8 cellular contexts compared by ENCODE assay signal in the genomic region with DNA sequence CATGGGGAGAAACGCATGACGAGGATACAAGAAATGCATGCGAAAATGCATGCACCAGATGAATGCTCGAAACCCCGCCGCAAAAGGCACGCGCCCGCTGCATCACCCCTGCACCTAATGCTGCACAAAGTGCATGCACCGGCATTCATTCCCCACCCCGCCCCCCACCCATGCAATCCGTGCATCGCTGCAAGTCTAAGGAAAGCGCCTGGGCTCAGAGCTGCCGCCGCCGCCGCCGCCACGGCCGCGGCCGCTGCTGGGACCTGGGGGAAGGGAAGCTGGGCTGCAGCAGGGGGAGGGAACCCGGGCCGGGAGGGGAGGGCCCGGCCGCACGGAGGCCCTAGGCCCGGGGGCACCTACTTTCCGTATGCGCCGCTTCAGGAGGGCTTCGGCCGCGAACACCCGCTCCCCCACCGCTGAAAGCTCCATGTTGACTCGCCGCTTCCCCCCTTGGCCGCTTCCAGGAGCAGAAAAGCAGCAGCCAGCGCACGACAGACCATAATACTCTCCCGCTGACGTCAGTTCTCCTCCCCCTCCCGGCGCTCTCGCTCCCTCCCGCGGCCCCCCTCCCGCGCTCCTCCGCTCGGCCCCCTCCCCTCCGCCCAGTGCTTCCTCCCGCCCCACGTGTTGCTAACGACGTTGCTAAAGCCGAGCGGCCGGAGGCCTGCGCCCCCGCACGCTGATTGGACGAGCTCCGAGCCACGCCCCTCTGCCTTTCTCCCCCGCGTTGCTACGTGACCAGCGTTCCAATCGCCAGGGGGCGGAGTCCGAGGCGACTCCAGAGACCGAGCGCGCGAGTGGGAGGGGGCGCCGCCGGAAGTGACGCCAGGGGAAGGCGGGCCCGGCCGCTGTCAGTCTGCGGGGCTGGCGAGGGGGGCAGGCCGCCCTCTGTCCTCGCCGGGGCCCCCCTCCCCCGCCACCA. TPM values are rescaled to one million over a fixed set of nuclear protein-coding genes. Genes with fewer than 3 reads are reported as not detected.
DNase-seq lines count a peak whose midpoint lies in the region; ATAC-seq and TF ChIP-seq lines count a peak whose summit lies in the region.

A gene (minus strand): TSS at position 508 of the 922 bp plus-strand sequence. CDS start 79 bp downstream, at position 429.

- peaks cover 58 to 87% (median 60%) of the 10 kb centered on the region in 3 donors for H3K4me1 ChIP-seq in esophagus squamous epithelium
- peaks cover 5 to 49% of the 10 kb centered on the region in 2 donors for H3K4me1 ChIP-seq in muscle layer of duodenum (ENCODE audit: control insufficient read depth in 1 of 2, insufficient read depth in 2 of 2, low read length in 2 of 2)

- H3K4me3 ChIP-seq in esophagus squamous epithelium (peak within 1 kb of the TSS; percentile 58 to 92 (median 80)), muscle layer of duodenum (ENCODE audit: low read depth in 1 of 2, low read length in 2 of 2) (peak within 1 kb of the TSS; percentile 61 to 88)

- H3K9me3 ChIP-seq in esophagus squamous epithelium (no peaks in the 10 kb centered on the region), muscle layer of duodenum (ENCODE audit: control insufficient read depth in 1 of 2, low read length in 2 of 2) (no peaks in the 10 kb centered on the region)

- H3K27ac ChIP-seq in esophagus squamous epithelium = peak within 1 kb of the TSS; percentile 65 to 91 (median 84)
- no peak within 1 kb of the TSS for H3K27ac ChIP-seq in muscle layer of duodenum (ENCODE audit: low read length)

- ATAC-seq in GM21723 (IDR thresholded peaks at IDR 0.05; ENCODE audit: unreplicated experiment) = peak; percentile 88

- TF ChIP-seq CTCF in esophagus squamous epithelium (IDR thresholded peaks at IDR 0.05) = peak in 3 of 6 experiments; percentile 33 to 64 (median 45)

- peaks cover 0 to 13% (median 0%) of the 10 kb centered on the region in 3 donors for H3K36me3 ChIP-seq in esophagus squamous epithelium
- H3K36me3 ChIP-seq in muscle layer of duodenum (ENCODE audit: control insufficient read depth in 1 of 2, insufficient read depth in 2 of 2, low read length in 2 of 2) = peaks cover 0 to 9% of the 10 kb centered on the region in 2 donors

- intact Hi-C loops in esophagus squamous epithelium (cut with DNase I) = loop anchor here (5.0 kb wide), 1 partner anchor 45 kb away; no protein-coding TSS in a partner anchor

- peak; percentile 100 for DNase-seq in DMS53 (lab: John Stamatoyannopoulos, UW)
- peak; percentile 96 for DNase-seq in KG1 (lab: John Stamatoyannopoulos, UW)
- DNase-seq in activated T-cell treated with anti-CD3 and anti-CD28 coated beads, Interleukin-2, amount 50 U/mL, for 48 hours = peak; percentile 99
- DNase-seq in esophagus squamous epithelium (lab: John Stamatoyannopoulos, UW) = peak; percentile 96
- peak; percentile 98 for DNase-seq in stimulated activated CD8-positive, alpha-beta memory T cell treated with anti-CD3 and anti-CD28 coated beads, Interleukin-7, amount 100 ng/mL, for 24 hours (ENCODE audit: low read depth)

- H3K27me3 ChIP-seq in esophagus squamous epithelium (peaks cover 18 to 85% (median 56%) of the 10 kb centered on the region in 4 donors), muscle layer of duodenum (ENCODE audit: low read depth, low read length) (peaks cover 49% of the 10 kb centered on the region)

- WGBS in esophagus squamous epithelium, 2 donors = 0% methylated on average over 9 to 23 of the region's 92 CpGs

- TF ChIP-seq POLR2A in esophagus squamous epithelium (IDR thresholded peaks at IDR 0.05) = peak in 1 of 4 donors; percentile 59

TF ChIP-seq in PFSK-1, 5 proteins besides CTCF, POLR2A, EP300 and RAD21:
- TF ChIP-seq, protein P1, sequence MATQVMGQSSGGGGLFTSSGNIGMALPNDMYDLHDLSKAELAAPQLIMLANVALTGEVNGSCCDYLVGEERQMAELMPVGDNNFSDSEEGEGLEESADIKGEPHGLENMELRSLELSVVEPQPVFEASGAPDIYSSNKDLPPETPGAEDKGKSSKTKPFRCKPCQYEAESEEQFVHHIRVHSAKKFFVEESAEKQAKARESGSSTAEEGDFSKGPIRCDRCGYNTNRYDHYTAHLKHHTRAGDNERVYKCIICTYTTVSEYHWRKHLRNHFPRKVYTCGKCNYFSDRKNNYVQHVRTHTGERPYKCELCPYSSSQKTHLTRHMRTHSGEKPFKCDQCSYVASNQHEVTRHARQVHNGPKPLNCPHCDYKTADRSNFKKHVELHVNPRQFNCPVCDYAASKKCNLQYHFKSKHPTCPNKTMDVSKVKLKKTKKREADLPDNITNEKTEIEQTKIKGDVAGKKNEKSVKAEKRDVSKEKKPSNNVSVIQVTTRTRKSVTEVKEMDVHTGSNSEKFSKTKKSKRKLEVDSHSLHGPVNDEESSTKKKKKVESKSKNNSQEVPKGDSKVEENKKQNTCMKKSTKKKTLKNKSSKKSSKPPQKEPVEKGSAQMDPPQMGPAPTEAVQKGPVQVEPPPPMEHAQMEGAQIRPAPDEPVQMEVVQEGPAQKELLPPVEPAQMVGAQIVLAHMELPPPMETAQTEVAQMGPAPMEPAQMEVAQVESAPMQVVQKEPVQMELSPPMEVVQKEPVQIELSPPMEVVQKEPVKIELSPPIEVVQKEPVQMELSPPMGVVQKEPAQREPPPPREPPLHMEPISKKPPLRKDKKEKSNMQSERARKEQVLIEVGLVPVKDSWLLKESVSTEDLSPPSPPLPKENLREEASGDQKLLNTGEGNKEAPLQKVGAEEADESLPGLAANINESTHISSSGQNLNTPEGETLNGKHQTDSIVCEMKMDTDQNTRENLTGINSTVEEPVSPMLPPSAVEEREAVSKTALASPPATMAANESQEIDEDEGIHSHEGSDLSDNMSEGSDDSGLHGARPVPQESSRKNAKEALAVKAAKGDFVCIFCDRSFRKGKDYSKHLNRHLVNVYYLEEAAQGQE (IDR thresholded peaks at IDR 0.05; ENCODE audit: insufficient read depth in 1 of 2, low read depth in 2 of 2, low read length in 2 of 2) = no peak
- TF ChIP-seq FOXP2 (optimal IDR thresholded peaks at IDR 0.05; ENCODE audit: borderline replicate concordance, extremely low read depth, extremely low read length, insufficient read depth) = peak; percentile 96
- peak; percentile 86 for TF ChIP-seq POLR2AphosphoS5 (IDR thresholded peaks at IDR 0.05; ENCODE audit: low read depth, low read length)
- TF ChIP-seq SIN3A (IDR thresholded peaks at IDR 0.05; ENCODE audit: borderline replicate concordance, insufficient read depth, low read length) = no peak; the same call in 1 of the 2 replicates
- TF ChIP-seq TAF1 (IDR thresholded peaks at IDR 0.05; ENCODE audit: borderline replicate concordance, insufficient read depth, low read length) = peak; percentile 63; the same call in 1 of the 2 replicates

RNA-seq across cellular contexts. Expression of the gene that starts here (rescaled TPM):
- polyA plus RNA-seq in PFSK-1 (2012; ENCODE audit: insufficient read length, low read depth) = 9.9 TPM
- total RNA-seq in esophagus squamous epithelium = 1 to 10 TPM; 2.3 to 4.7 (median 2.6) TPM
